ENCODE assay signal across 16 cellular contexts in the genomic region with DNA sequence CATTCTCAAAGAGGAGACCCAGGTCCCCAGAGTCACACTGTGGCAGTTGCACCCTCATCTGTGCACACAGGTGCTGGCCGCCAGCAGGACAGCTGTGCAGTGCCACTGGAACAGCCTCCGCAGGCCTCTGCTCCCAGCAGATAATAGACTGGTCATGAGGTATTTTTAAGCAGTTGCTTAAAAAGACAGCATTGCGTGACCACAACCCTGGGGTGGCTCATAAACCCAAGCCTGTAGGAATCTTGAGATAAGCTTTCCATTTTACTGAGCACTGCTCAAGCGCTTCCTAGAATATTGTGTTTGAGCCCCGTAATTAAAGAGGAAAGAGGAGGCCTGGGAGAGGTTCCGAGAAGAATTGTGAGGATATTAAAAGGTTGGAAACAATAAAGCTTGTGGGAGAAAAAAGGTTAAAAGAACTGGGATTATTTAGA.
DNase-seq lines count a peak whose midpoint lies in the region; ATAC-seq and TF ChIP-seq lines count a peak whose summit lies in the region.
"Had no signal": no experiment of that assay in that cellular context is flagged by ENCODE, and none has a peak within 500 bp of the region (broad histone marks: within the 10 kb centered on the region; RNA-seq: fewer than 3 reads in every experiment).

No MANE protein-coding gene starts in this region.

- intact Hi-C loops in PC-3 (cut with micrococcal nuclease), result no loop called here

- H3K4me1 ChIP-seq in mesendoderm (ENCODE audit: control insufficient read depth, low read depth, low read length), result peaks cover 4% of the 10 kb centered on the region
- H3K4me1 ChIP-seq in PC-3 (ENCODE audit: insufficient read depth, low read length), result peaks cover 19% of the 10 kb centered on the region

- no peak overlapping the region for H3K4ac ChIP-seq in mesendoderm (ENCODE audit: low read depth, low read length)

- no TSS peak for BruUV-seq in PC-3 (replicated peaks; lab: Mats Ljungman, UMichigan)

- no peak overlapping the region for H3K4me2 ChIP-seq in mesendoderm (ENCODE audit: low read length)
- H3K4me2 ChIP-seq in PC-3 (ENCODE audit: low read length), result no peak overlapping the region
- H3K4me2 ChIP-seq: PC-9 had no signal

- in situ Hi-C loops in brain microvascular endothelial cell (cut with HindIII; ENCODE audit: low pct_ligation_motif_present, low sequenced_read_pairs), result no loop called here

- no peak overlapping the region for H2BK120ac ChIP-seq in mesendoderm (ENCODE audit: low read depth, low read length)

- H3K27me3 ChIP-seq in brain microvascular endothelial cell (replicated peaks), result no peaks in the 10 kb centered on the region
- no peaks in the 10 kb centered on the region for H3K27me3 ChIP-seq in mesendoderm (ENCODE audit: insufficient read depth, low read length, poor library complexity)
- peaks cover 38% of the 10 kb centered on the region for H3K27me3 ChIP-seq in PC-3 (ENCODE audit: low read length)

- POLR2A ChIA-PET in PC-3 (lab: Charles Lee; ENCODE audit: unreplicated experiment), result interaction anchor here (0.6 kb wide), 1 partner anchor 15 kb away, joined by 7 read pairs; no protein-coding TSS in a partner anchor

- no peak overlapping the region for H2AK5ac ChIP-seq in mesendoderm (ENCODE audit: low read length)

- H3K9ac ChIP-seq in mesendoderm (ENCODE audit: low read length) (no peak overlapping the region), PC-3 (ENCODE audit: low read length) (no peak overlapping the region)

- H2BK5ac ChIP-seq in mesendoderm (ENCODE audit: low read length), result no peak overlapping the region

- no peaks in the 10 kb centered on the region for H4K20me1 ChIP-seq in PC-3 (ENCODE audit: low read length)

- no peak overlapping the region for H2AFZ ChIP-seq in PC-3 (ENCODE audit: low read length)
- H2AFZ ChIP-seq: PC-9 had no signal

- H3K36me3 ChIP-seq in brain microvascular endothelial cell (replicated peaks) (no peaks in the 10 kb centered on the region), mesendoderm (ENCODE audit: control insufficient read depth, insufficient read depth, low read length) (no peaks in the 10 kb centered on the region), PC-3 (ENCODE audit: low read depth, low read length) (no peaks in the 10 kb centered on the region)

- H3K56ac ChIP-seq in mesendoderm (ENCODE audit: low read length), result no peak overlapping the region

- H3F3A ChIP-seq in PC-3 (ENCODE audit: low read length, unreplicated experiment), result no peaks in the 10 kb centered on the region

- H3K9me3 ChIP-seq in PC-3 (ENCODE audit: low read length), result no peaks in the 10 kb centered on the region

- no peaks in the 10 kb centered on the region for H3K79me1 ChIP-seq in mesendoderm (ENCODE audit: low read length)

- CTCF ChIA-PET in PC-3 (lab: Charles Lee), result no interaction called here

- no peak for ATAC-seq in PC-3

- no peak overlapping the region for H4K8ac ChIP-seq in mesendoderm (ENCODE audit: low read depth, low read length)

- no peak overlapping the region for H3K27ac ChIP-seq in brain microvascular endothelial cell
- H3K27ac ChIP-seq in mesendoderm (ENCODE audit: low read depth, low read length), result no peak overlapping the region
- H3K27ac ChIP-seq in PC-3 (ENCODE audit: low read length), result no peak overlapping the region
- H3K27ac ChIP-seq: PC-9 had no signal

- no peak overlapping the region for H4K5ac ChIP-seq in mesendoderm (ENCODE audit: low read length)

- TF ChIP-seq CTCF in brain microvascular endothelial cell (IDR thresholded peaks at IDR 0.05; ENCODE audit: low read depth, low read length, missing control alignments), result no peak
- no peak for TF ChIP-seq CTCF in GM10266 (IDR thresholded peaks at IDR 0.05; ENCODE audit: control insufficient read depth, insufficient read depth, low read depth, missing control alignments)
- TF ChIP-seq CTCF in PC-3 (conservative IDR thresholded peaks at IDR 0.05; ENCODE audit: low read depth, low read length), result no peak

- no peak overlapping the region for H3K23ac ChIP-seq in mesendoderm (ENCODE audit: low read length)

- DNase-seq in CMK (ENCODE audit: low read depth), result peak; percentile 87
- peak; percentile 98 for DNase-seq in OCI-M1 (lab: John Stamatoyannopoulos, UW)
- DNase-seq in brain microvascular endothelial cell, result peak; percentile 9
- DNase-seq in mesendoderm, result no peak
- no peak for DNase-seq in GM10266 (ENCODE audit: extremely low spot score)
- no peak for DNase-seq in stimulated activated naive CD4-positive, alpha-beta T cell treated with Interleukin-2 at 50 U/mL for 16 hours (lab: John Stamatoyannopoulos, UW)
- DNase-seq in PC-3, result no peak
- no peak for DNase-seq in NK-92 (lab: John Stamatoyannopoulos, UW; ENCODE audit: unreplicated experiment)
- DNase-seq: CD4-positive, CD25-positive, alpha-beta regulatory T cell; DMS79; Karpas-422; NCI-H1417; NCI-H2081; NCI-H510A treated with DMSO at 0.1 percent for 48 hours; PC-9; Right ventricle myocardium superior had no signal

- WGBS in mesendoderm (ENCODE audit: extremely low coverage, insufficient coverage, low lambda C conversion rate), result no CpG with 5 or more reads among the region's 6 CpGs

- peak overlapping the region; percentile 66 for H3K18ac ChIP-seq in mesendoderm (ENCODE audit: low read length)

- H2BK15ac ChIP-seq in mesendoderm (replicated peaks; ENCODE audit: low read depth), result no peak overlapping the region

- no peak overlapping the region for H3K4me3 ChIP-seq in brain microvascular endothelial cell (ENCODE audit: low read depth, low read length)
- no peak overlapping the region for H3K4me3 ChIP-seq in mesendoderm (ENCODE audit: low read length)
- no peak overlapping the region for H3K4me3 ChIP-seq in PC-3 (ENCODE audit: low read length)
- H3K4me3 ChIP-seq: PC-9 had no signal

- H3K9me2 ChIP-seq in PC-3 (replicated peaks; ENCODE audit: low read length), result no peaks in the 10 kb centered on the region

- H3K79me2 ChIP-seq in mesendoderm (ENCODE audit: control insufficient read depth, insufficient read depth, low read length), result no peaks in the 10 kb centered on the region
- H3K79me2 ChIP-seq in PC-3 (ENCODE audit: low read length), result no peaks in the 10 kb centered on the region

Comparison
In these comparisons a context has a peak if more than half of its experiments do, and no peak if none do; other contexts are left out.
1. DNase-seq: peak in CMK (single experiment), OCI-M1 (single experiment) and brain microvascular endothelial cell (single experiment); none in mesendoderm (single experiment), GM10266 (single experiment), stimulated activated naive CD4-positive, alpha-beta T cell treated with Interleukin-2 at 50 U/mL for 16 hours (single experiment), PC-3 (single experiment) and NK-92 (single experiment).